Comparison of ENCODE assay signal across 8 cellular contexts in genomic region chr17:74211141-74211928, GRCh38. TPM values are rescaled to one million over a fixed set of nuclear protein-coding genes. Genes with fewer than 3 reads are reported as not detected.
DNase-seq lines count a peak whose midpoint lies in the region; ATAC-seq and TF ChIP-seq lines count a peak whose summit lies in the region.

No MANE protein-coding gene starts in this region.

- peak overlapping the region; percentile 79 for H3K27ac Mint-ChIP-seq in CD8-positive, alpha-beta T cell
- peak overlapping the region; percentile 88 to 95 (median 93) for H3K27ac Mint-ChIP-seq in brain

- no peak overlapping the region for H3K4me3 ChIP-seq in CD8-positive, alpha-beta T cell (ENCODE audit: low read depth, low read length)
- peak overlapping the region; percentile 47 for H3K4me3 ChIP-seq in mononuclear cell (ENCODE audit: low read length)
- no peak overlapping the region for H3K4me3 ChIP-seq in lower leg skin (ENCODE audit: low read depth, poor library complexity, severe bottlenecking)

- peaks cover 57% of the 10 kb centered on the region for H3K4me1 Mint-ChIP-seq in CD8-positive, alpha-beta T cell (ENCODE audit: low read depth)
- peaks cover 93% of the 10 kb centered on the region for H3K4me1 Mint-ChIP-seq in brain

- ATAC-seq in CD8-positive, alpha-beta T cell = no peak

- no peaks in the 10 kb centered on the region for H3K9me3 ChIP-seq in CD8-positive, alpha-beta T cell (ENCODE audit: low read length)
- no peaks in the 10 kb centered on the region for H3K9me3 ChIP-seq in mononuclear cell (ENCODE audit: low read depth, low read length)

- no peaks in the 10 kb centered on the region for H3K27me3 ChIP-seq in CD8-positive, alpha-beta T cell (ENCODE audit: insufficient read depth, low read length)
- H3K27me3 ChIP-seq in mononuclear cell (ENCODE audit: insufficient read depth, low read length) = no peaks in the 10 kb centered on the region

- H3K27me3 Mint-ChIP-seq in CD8-positive, alpha-beta T cell (ENCODE audit: low read depth) = no peaks in the 10 kb centered on the region
- H3K27me3 Mint-ChIP-seq in brain = peaks cover 14% of the 10 kb centered on the region

- peak overlapping the region; percentile 42 for H3K4me3 Mint-ChIP-seq in CD8-positive, alpha-beta T cell
- peak overlapping the region; percentile 56 to 87 (median 85) for H3K4me3 Mint-ChIP-seq in brain

- POLR2A ChIA-PET in CD8-positive, alpha-beta T cell (lab: Charles Lee) = interaction anchor here (1.0 to 2.3 kb wide), 2 partner anchors 83 to 85 kb away, joined by 3 to 4 read pairs; no protein-coding TSS in a partner anchor

- CTCF ChIA-PET in CD8-positive, alpha-beta T cell (lab: Charles Lee) = interaction anchor here (0.9 to 1.9 kb wide), 15 partner anchors 8 to 246 kb away, joined by 3 to 10 read pairs (median 4); partner anchors contain the start of genes BTBD17, GPR142 and RPL38

- no peak overlapping the region for H3K27ac ChIP-seq in CD8-positive, alpha-beta T cell (ENCODE audit: low read depth, low read length)

- no peak for DNase-seq in CD8-positive, alpha-beta T cell
- DNase-seq in MV-4-11 (lab: John Stamatoyannopoulos, UW) (peak; percentile 46), NCI-H1048 (lab: John Stamatoyannopoulos, UW) (no peak), amniotic stem cell (lab: John Stamatoyannopoulos, UW) (no peak), lower leg skin (ENCODE audit: low spot score in 2 of 2) (no peak), T-helper 9 cell (no peak)

- no peak for TF ChIP-seq CTCF in CD8-positive, alpha-beta T cell (IDR thresholded peaks at IDR 0.05)
- TF ChIP-seq CTCF in brain (conservative IDR thresholded peaks at IDR 0.05) = no peak
- TF ChIP-seq CTCF in lower leg skin (IDR thresholded peaks at IDR 0.05) = no peak

- no peak for TF ChIP-seq POLR2A in lower leg skin (IDR thresholded peaks at IDR 0.05)

- peaks cover 22% of the 10 kb centered on the region for H3K36me3 ChIP-seq in CD8-positive, alpha-beta T cell (ENCODE audit: insufficient read depth, low read length)

- H3K36me3 Mint-ChIP-seq in CD8-positive, alpha-beta T cell = peaks cover 35% of the 10 kb centered on the region
- H3K36me3 Mint-ChIP-seq in brain = peaks cover 33% of the 10 kb centered on the region

- no peaks in the 10 kb centered on the region for H3K9me3 Mint-ChIP-seq in CD8-positive, alpha-beta T cell
- peaks cover 0 to 3% (median 0%) of the 10 kb centered on the region in 5 experiments for H3K9me3 Mint-ChIP-seq in brain

- WGBS in lower leg skin, 2 donors = 54 to 56% methylated on average over 12 of the region's 14 CpGs

- intact Hi-C loops in CD8-positive, alpha-beta T cell (cut with DNase I, micrococcal nuclease) = loop anchor here (2.0 to 10.0 kb wide), 5 partner anchors 71 to 663 kb away; partner anchors contain the start of genes CD300LB (in 1 of the 2) and FDXR (in 1 of the 2)
- intact Hi-C loops in lower leg skin (cut with DNase I; ENCODE audit: low total_unique reads) = loop anchor here (10.0 kb wide), 1 partner anchor 153 kb away; the partner anchor contains the start of genes BTBD17 and GPR142

- peaks cover 43% of the 10 kb centered on the region for H3K4me1 ChIP-seq in CD8-positive, alpha-beta T cell (ENCODE audit: insufficient read depth, low read length)
- H3K4me1 ChIP-seq in mononuclear cell (ENCODE audit: insufficient read depth, low read length) = peaks cover 64% of the 10 kb centered on the region

RNA-seq across cellular contexts. Expression of gene TTYH2, which starts 2.0 kb away (rescaled TPM):
- 1 to 10 TPM; 4.6 to 5.6 TPM for total RNA-seq in CD8-positive, alpha-beta T cell
- 91.1 TPM for polyA plus RNA-seq in brain (ENCODE audit: insufficient read depth, low read depth, low replicate concordance)
- total RNA-seq in mononuclear cell (8.5 TPM), lower leg skin (10 to 100 TPM in 2 of 4 donors, 1 to 10 TPM in 2; 4.3 to 12.7 (median 8.6) TPM)

RNA-seq across cellular contexts. Expression of gene RPL38, which starts 7.9 kb away (rescaled TPM):
- total RNA-seq in CD8-positive, alpha-beta T cell = 1,000 to 10,000 TPM; 2,036 to 2,081 TPM
- polyA plus RNA-seq in brain (ENCODE audit: insufficient read depth, low read depth, low replicate concordance) = 4,253 TPM
- total RNA-seq in mononuclear cell (976 TPM), lower leg skin (1,000 to 10,000 TPM in 2 of 4 donors, 100 to 1,000 TPM in 2; 618 to 1,333 (median 950) TPM)
